Comparison of ENCODE assay signal across 19 cellular contexts in the genomic region with DNA sequence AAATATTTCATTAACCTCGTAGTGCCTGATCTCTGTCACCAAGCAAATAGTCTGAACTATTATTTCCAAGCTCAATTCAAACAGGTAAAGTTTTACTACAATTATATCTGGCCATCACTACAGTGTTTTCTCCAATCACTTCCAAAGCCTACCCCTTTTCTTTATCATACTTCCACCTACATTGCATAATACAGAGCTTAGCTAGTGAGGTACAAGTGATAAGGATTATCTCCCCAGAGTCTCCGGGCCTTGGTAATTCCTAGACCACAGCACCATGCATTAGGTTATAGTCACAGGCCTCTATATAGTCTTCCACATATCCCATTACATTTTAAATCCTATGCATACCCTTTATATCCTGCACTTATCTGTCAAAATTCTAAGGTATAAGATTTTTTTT.
A peak's percentile ranks its signal among the peaks of the same experiment; 100 is the strongest.
DNase-seq lines count a peak whose midpoint lies in the region; ATAC-seq and TF ChIP-seq lines count a peak whose summit lies in the region.
"Had no signal": no experiment of that assay in that cellular context is flagged by ENCODE, and none has a peak within 500 bp of the region (broad histone marks: within the 10 kb centered on the region; RNA-seq: fewer than 3 reads in every experiment).

No MANE protein-coding gene starts in this region.

- WGBS in heart right ventricle, 2 donors = 46 to 48% methylated on average over 2 of the region's 2 CpGs

- H3K36me3 Mint-ChIP-seq in brain = no peaks in the 10 kb centered on the region
- no peaks in the 10 kb centered on the region for H3K36me3 Mint-ChIP-seq in osteocyte (ENCODE audit: unreplicated experiment)
- H3K36me3 Mint-ChIP-seq: activated naive CD4-positive, alpha-beta T cell treated with anti-CD3 and anti-CD28 coated beads, Interleukin-2, amount 10 ng/mL, durations not matched to agents 7 days and 5 days had no signal

- peak overlapping the region in 3 of 5 experiments; percentile 12 to 43 (median 18) for H3K4me3 Mint-ChIP-seq in brain
- no peak overlapping the region for H3K4me3 Mint-ChIP-seq in osteocyte (ENCODE audit: unreplicated experiment)
- H3K4me3 Mint-ChIP-seq: activated naive CD4-positive, alpha-beta T cell treated with anti-CD3 and anti-CD28 coated beads, Interleukin-2, amount 10 ng/mL, durations not matched to agents 7 days and 5 days had no signal

- no peaks in the 10 kb centered on the region for H4K20me1 ChIP-seq in DND-41 (ENCODE audit: insufficient read depth, low read length)

- H3K27ac ChIP-seq in DND-41 (ENCODE audit: low read length) = peak overlapping the region; percentile 13
- no peak overlapping the region for H3K27ac ChIP-seq in heart right ventricle
- H3K27ac ChIP-seq: C4-2B, GM23248, spleen had no signal

- H3K27ac Mint-ChIP-seq in brain (no peak overlapping the region), osteocyte (ENCODE audit: unreplicated experiment) (no peak overlapping the region)
- H3K27ac Mint-ChIP-seq: activated naive CD4-positive, alpha-beta T cell treated with anti-CD3 and anti-CD28 coated beads, Interleukin-2, amount 10 ng/mL, durations not matched to agents 7 days and 5 days had no signal

- no peak for DNase-seq in DND-41
- DNase-seq in NCI-H226 = peak; percentile 70
- no peak for DNase-seq in osteocyte (ENCODE audit: extremely low spot score, unreplicated experiment)
- DNase-seq in heart right ventricle = no peak
- no peak for DNase-seq in Right ventricle myocardium superior
- DNase-seq: activated CD4-positive, alpha-beta T cell treated with anti-CD3 and anti-CD28 coated beads, Interleukin-2, amount 50 U/mL, for 48 hours; activated naive CD4-positive, alpha-beta T cell treated with anti-CD3 and anti-CD28 coated beads, Interleukin-2, amount 10 ng/mL, durations not matched to agents 7 days and 5 days; aorta; effector memory CD4-positive, alpha-beta T cell; GM23248; left colon; mucosa of descending colon; NCI-H1436; NCI-H345; spleen had no signal

- H3K4me1 ChIP-seq in DND-41 (ENCODE audit: insufficient read depth, low read length) (peaks cover 75% of the 10 kb centered on the region), heart right ventricle (no peaks in the 10 kb centered on the region)
- H3K4me1 ChIP-seq: spleen had no signal

- ATAC-seq in DND-41 (ENCODE audit: insufficient read depth, low read depth) (no peak), GM18870 (IDR thresholded peaks at IDR 0.05; ENCODE audit: unreplicated experiment) (no peak), heart right ventricle (no peak), Right ventricle myocardium superior (ENCODE audit: poor library complexity) (no peak)
- ATAC-seq: left colon, mucosa of descending colon had no signal

- H3K79me2 ChIP-seq in DND-41 (ENCODE audit: insufficient read depth, low read length) = peaks cover 25% of the 10 kb centered on the region

- no peaks in the 10 kb centered on the region for H3K27me3 ChIP-seq in DND-41 (ENCODE audit: insufficient read depth, low read length, poor library complexity)
- no peaks in the 10 kb centered on the region for H3K27me3 ChIP-seq in heart right ventricle
- H3K27me3 ChIP-seq: spleen had no signal

- intact Hi-C loops in heart right ventricle (cut with DNase I) = no loop called here
- intact Hi-C loops in Right ventricle myocardium superior (cut with DNase I) = no loop called here

- H3K9me3 Mint-ChIP-seq in brain (peaks cover 0 to 4% (median 0%) of the 10 kb centered on the region in 5 experiments), osteocyte (ENCODE audit: unreplicated experiment) (no peaks in the 10 kb centered on the region)

- H3K36me3 ChIP-seq in DND-41 (ENCODE audit: insufficient read depth, low read length) (peaks cover 8% of the 10 kb centered on the region; the same call in 1 of the 2 replicates), heart right ventricle (no peaks in the 10 kb centered on the region)
- H3K36me3 ChIP-seq: spleen had no signal

- H2AFZ ChIP-seq in DND-41 (ENCODE audit: low read depth, low read length) = peak overlapping the region; percentile 9; the same call in 1 of the 2 replicates
- H2AFZ ChIP-seq: GM23248 had no signal

- TF ChIP-seq CTCF in DND-41 (IDR thresholded peaks at IDR 0.05; ENCODE audit: borderline replicate concordance, extremely low read depth, low read length, poor library complexity, severe bottlenecking) (no peak), brain (conservative IDR thresholded peaks at IDR 0.05) (no peak), osteocyte (IDR thresholded peaks at IDR 0.05) (no peak), heart right ventricle (IDR thresholded peaks at IDR 0.05) (no peak)

- peak overlapping the region; percentile 74 for H3K4me2 ChIP-seq in DND-41 (ENCODE audit: insufficient read depth, low read length)

- peaks cover 3% of the 10 kb centered on the region for H3K27me3 Mint-ChIP-seq in brain
- peaks cover 2% of the 10 kb centered on the region for H3K27me3 Mint-ChIP-seq in osteocyte (ENCODE audit: unreplicated experiment)

- H3K4me1 Mint-ChIP-seq in brain = no peaks in the 10 kb centered on the region
- no peaks in the 10 kb centered on the region for H3K4me1 Mint-ChIP-seq in osteocyte (ENCODE audit: unreplicated experiment)

- H3K9me3 ChIP-seq in DND-41 (ENCODE audit: insufficient read depth, low read length, severe bottlenecking) (no peaks in the 10 kb centered on the region), iPS-18c (ENCODE audit: control insufficient read depth, insufficient read depth, low read length) (no peaks in the 10 kb centered on the region), heart right ventricle (peaks cover 0 to 2% (median 0%) of the 10 kb centered on the region in 11 donors)
- H3K9me3 ChIP-seq: mucosa of descending colon, spleen had no signal

- H3K4me3 ChIP-seq in DND-41 (ENCODE audit: low read depth in 1 of 2, low read length in 2 of 2) = peak overlapping the region; percentile 39 to 59; a peak in 3 of 4 replicates
- 0 out of 2 replicates have a peak overlapping the region, but pooled peaks have one; percentile 0 for H3K4me3 ChIP-seq in iPS-18c (ENCODE audit: insufficient read depth, low read depth, low read length)
- H3K4me3 ChIP-seq in heart right ventricle = no peak overlapping the region
- H3K4me3 ChIP-seq: GM23248, mucosa of descending colon, spleen had no signal

- H3K9ac ChIP-seq in DND-41 (ENCODE audit: low read depth, low read length) = peak overlapping the region; percentile 51
- H3K9ac ChIP-seq: GM23248 had no signal

Comparison
In these comparisons a context has a peak if more than half of its experiments do, and no peak if none do; other contexts are left out.
1. H3K4me3 ChIP-seq: peak in DND-41 (2 of 2) and iPS-18c (single experiment); none in heart right ventricle (0 of 10).